Comparison of ENCODE assay signal across 8 cellular contexts in genomic region chr3:179260949-179261765, GRCh38. TPM values are rescaled to one million over a fixed set of nuclear protein-coding genes. Genes with fewer than 3 reads are reported as not detected.
A peak's percentile ranks its signal among the peaks of the same experiment; 100 is the strongest.
DNase-seq lines count a peak whose midpoint lies in the region; ATAC-seq and TF ChIP-seq lines count a peak whose summit lies in the region.

No MANE protein-coding gene starts in this region.

- in situ Hi-C loops in transverse colon (cut with MboI; ENCODE audit: low pct_ligation_motif_present in 1 of 4, low pct_unique_long_range_greater_than_20kb in 1 of 4, low sequenced_read_pairs in 3 of 4), result no loop called here

- H3K9me3 ChIP-seq in SK-N-SH, result no peaks in the 10 kb centered on the region
- H3K9me3 ChIP-seq in transverse colon, result no peaks in the 10 kb centered on the region

- CTCF ChIA-PET in SK-N-SH (lab: Yijun Ruan, JAX), result interaction anchor here (0.8 to 1.2 kb wide), 2 partner anchors 60 to 114 kb away, joined by 3 to 4 read pairs; no protein-coding TSS in a partner anchor

- 36% methylated on average over 36 of the region's 71 CpGs for WGBS in SK-N-SH (ENCODE audit: low lambda C conversion rate)
- WGBS in transverse colon (ENCODE audit: low coverage in 1 of 2), 2 donors, result 14 to 70% methylated on average over 2 to 55 of the region's 71 CpGs

- H3K4me3 ChIP-seq in SK-N-SH (ENCODE audit: low read depth in 2 of 2, low read length in 1 of 2) (peak overlapping the region; percentile 62 to 64), transverse colon (peak overlapping the region; percentile 55 to 77 (median 68))

- peak; percentile 74 for ATAC-seq in GM21360 (IDR thresholded peaks at IDR 0.05; ENCODE audit: unreplicated experiment)

- DNase-seq in DMS53 (lab: John Stamatoyannopoulos, UW), result peak; percentile 86
- DNase-seq in HT-29 (ENCODE audit: low spot score), result peak; percentile 71
- peak; percentile 95 for DNase-seq in SK-N-SH
- DNase-seq in activated naive CD8-positive, alpha-beta T cell treated with anti-CD3 and anti-CD28 coated beads for 36 hours, result peak; percentile 81
- DNase-seq in cardiac septum (ENCODE audit: low spot score), result peak; percentile 89
- DNase-seq in pons (ENCODE audit: low spot score), result peak; percentile 45
- peak; percentile 79 for DNase-seq in transverse colon

- POLR2A ChIA-PET in SK-N-SH (lab: Yijun Ruan, JAX), result no interaction called here

- H3K79me2 ChIP-seq in SK-N-SH (ENCODE audit: insufficient read depth), result no peaks in the 10 kb centered on the region

- H3K4me1 ChIP-seq in SK-N-SH (ENCODE audit: control insufficient read depth in 1 of 2, insufficient read depth in 2 of 2, low read depth in 1 of 2, low read length in 1 of 2), result no peaks in the 10 kb centered on the region; a peak in 2 of 4 replicates
- H3K4me1 ChIP-seq in transverse colon, result peaks cover 0 to 5% (median 0%) of the 10 kb centered on the region in 4 donors

- peak; percentile 45 for TF ChIP-seq POLR2A in transverse colon (IDR thresholded peaks at IDR 0.05)

- H3K9ac ChIP-seq in SK-N-SH, result peak overlapping the region; percentile 64

- intact Hi-C loops in cardiac septum (cut with DNase I), result loop anchor here (2.0 kb wide), 1 partner anchor 112 kb away; the partner anchor contains the start of gene PIK3CA
- intact Hi-C loops in transverse colon (cut with DNase I; ENCODE audit: low total_unique reads), result no loop called here

- peak overlapping the region; percentile 93 for H2AFZ ChIP-seq in SK-N-SH (ENCODE audit: low read depth)

- H3K27me3 ChIP-seq in SK-N-SH (ENCODE audit: insufficient read depth) (no peaks in the 10 kb centered on the region), transverse colon (no peaks in the 10 kb centered on the region)

- peak overlapping the region; percentile 76 for H3K4me2 ChIP-seq in SK-N-SH

- H4K20me1 ChIP-seq in SK-N-SH (ENCODE audit: insufficient read depth), result no peaks in the 10 kb centered on the region

- no peak overlapping the region for H3K27ac Mint-ChIP-seq in activated naive CD8-positive, alpha-beta T cell treated with anti-CD3 and anti-CD28 coated beads for 36 hours

- TF ChIP-seq EP300 in SK-N-SH (IDR thresholded peaks at IDR 0.05; ENCODE audit: borderline replicate concordance in 1 of 2, low read depth in 1 of 2, low read length in 1 of 2), result no peak
- TF ChIP-seq EP300 in transverse colon (IDR thresholded peaks at IDR 0.05; ENCODE audit: low read depth), result no peak

- H3F3A ChIP-seq in SK-N-SH (replicated peaks; ENCODE audit: insufficient read depth), result no peaks in the 10 kb centered on the region

- H3K36me3 ChIP-seq in SK-N-SH (replicated peaks in 1 of 2; ENCODE audit: control insufficient read depth in 1 of 2, insufficient read depth in 2 of 2, low read length in 1 of 2), result no peaks in the 10 kb centered on the region
- no peaks in the 10 kb centered on the region for H3K36me3 ChIP-seq in transverse colon

- peaks cover 5% of the 10 kb centered on the region for H3K36me3 Mint-ChIP-seq in activated naive CD8-positive, alpha-beta T cell treated with anti-CD3 and anti-CD28 coated beads for 36 hours

- peak overlapping the region in 1 of 2 experiments; percentile 16; a peak in 2 of 4 replicates for H3K27ac ChIP-seq in SK-N-SH (ENCODE audit: low read depth in 2 of 2, low read length in 1 of 2)
- H3K27ac ChIP-seq in transverse colon, result peak overlapping the region; percentile 60 to 74 (median 70)

- H3K9me3 Mint-ChIP-seq in activated naive CD8-positive, alpha-beta T cell treated with anti-CD3 and anti-CD28 coated beads for 36 hours, result peaks cover 20% of the 10 kb centered on the region

- H3K9me2 ChIP-seq in SK-N-SH, result no peaks in the 10 kb centered on the region

- no peaks in the 10 kb centered on the region for H3K27me3 Mint-ChIP-seq in activated naive CD8-positive, alpha-beta T cell treated with anti-CD3 and anti-CD28 coated beads for 36 hours

- TF ChIP-seq RAD21 in SK-N-SH (IDR thresholded peaks at IDR 0.05; ENCODE audit: low read length), result no peak

- H3K4me3 Mint-ChIP-seq in activated naive CD8-positive, alpha-beta T cell treated with anti-CD3 and anti-CD28 coated beads for 36 hours, result peak overlapping the region; percentile 67

- no peak for TF ChIP-seq CTCF in SK-N-SH (IDR thresholded peaks at IDR 0.05)
- TF ChIP-seq CTCF in transverse colon (IDR thresholded peaks at IDR 0.05), result no peak

- peaks cover 11% of the 10 kb centered on the region for H3K4me1 Mint-ChIP-seq in activated naive CD8-positive, alpha-beta T cell treated with anti-CD3 and anti-CD28 coated beads for 36 hours

TF ChIP-seq in SK-N-SH, 30 proteins besides CTCF, POLR2A, EP300 and RAD21:
- TF ChIP-seq EZH2phosphoT487 (IDR thresholded peaks at IDR 0.05; ENCODE audit: borderline replicate concordance, low read depth) (no peak), CHD2 (IDR thresholded peaks at IDR 0.05; ENCODE audit: low read length, partially characterized antibody) (peak; percentile 57), ELF1 (IDR thresholded peaks at IDR 0.05) (peak; percentile 39; the same call in 1 of the 2 replicates), RXRA (IDR thresholded peaks at IDR 0.05; ENCODE audit: borderline replicate concordance, low read depth) (no peak), FOXJ3 (CRISPR knock-in tag; IDR thresholded peaks at IDR 0.05) (no peak), NRF1 (IDR thresholded peaks at IDR 0.05; ENCODE audit: low read depth, low read length) (no peak), TAF1 (IDR thresholded peaks at IDR 0.05; ENCODE audit: borderline replicate concordance, low read depth, low read length) (no peak), TCF12 (IDR thresholded peaks at IDR 0.05) (no peak), POLR2AphosphoS5 (IDR thresholded peaks at IDR 0.05; ENCODE audit: low read depth, low read length) (no peak), FOXM1 (IDR thresholded peaks at IDR 0.05; ENCODE audit: low read depth) (no peak), SIN3A (IDR thresholded peaks at IDR 0.05; ENCODE audit: borderline replicate concordance, low read depth, low read length) (no peak; the same call in 1 of the 2 replicates), ZBTB33 (IDR thresholded peaks at IDR 0.05; ENCODE audit: borderline replicate concordance, low read depth) (no peak), MAX (IDR thresholded peaks at IDR 0.05; ENCODE audit: low read depth) (peak; percentile 10), USF1 (IDR thresholded peaks at IDR 0.05; ENCODE audit: borderline replicate concordance, low read depth) (no peak), GATA2 (CRISPR knock-in tag; IDR thresholded peaks at IDR 0.05) (no peak), RFX5 (IDR thresholded peaks at IDR 0.05; ENCODE audit: low read length) (no peak), IRF3 (IDR thresholded peaks at IDR 0.05; ENCODE audit: low read depth, low read length) (no peak), SMC3 (IDR thresholded peaks at IDR 0.05; ENCODE audit: low read depth, low read length) (no peak), USF2 (IDR thresholded peaks at IDR 0.05; ENCODE audit: borderline replicate concordance, low read depth, low read length) (no peak)

RNA-seq across cellular contexts. Expression of gene KCNMB3, which starts 10.2 kb away (rescaled TPM):
- total RNA-seq in HT-29 (2014; rRNA removed; shearing (Covaris generic)), result 1.7 and 1.9 TPM in 2 replicates
- 1.1 and 1.6 TPM in 2 replicates for polyA plus RNA-seq in SK-N-SH (2012; rRNA removed)
- 0.88 and 1.0 TPM in 2 replicates for polyA plus RNA-seq in SK-N-SH (2012; cell fraction: cytosol; rRNA removed)
- 3.5 and 5.8 TPM in 2 replicates for polyA plus RNA-seq in SK-N-SH (2012; cell fraction: nucleus; rRNA removed)
- total RNA-seq in activated naive CD8-positive, alpha-beta T cell treated with anti-CD3 and anti-CD28 coated beads for 36 hours, result under 1 TPM; 0.72 to 0.74 TPM
- total RNA-seq in cardiac septum, result 1.9 TPM
- total RNA-seq in transverse colon, result 1 to 10 TPM; 1.1 to 6.8 (median 2.7) TPM

Comparison
In these comparisons a context has a peak if more than half of its experiments do, and no peak if none do; other contexts are left out.
1. DNase-seq: peak in every context shown above with its lines; median percentile 95 in SK-N-SH; 89 in cardiac septum; 86 in DMS53; 81 in activated naive CD8-positive, alpha-beta T cell treated with anti-CD3 and anti-CD28 coated beads for 36 hours; 79 in transverse colon; 71 in HT-29; 45 in pons.